In genomic region chr10:123132576-123133477, GRCh38 we compare ENCODE assay signal across 9 cellular contexts. TPM values are rescaled to one million over a fixed set of nuclear protein-coding genes. Genes with fewer than 3 reads are reported as not detected.
A peak's percentile ranks its signal among the peaks of the same experiment; 100 is the strongest.
DNase-seq lines count a peak whose midpoint lies in the region; ATAC-seq and TF ChIP-seq lines count a peak whose summit lies in the region.
"Had no signal": no experiment of that assay in that cellular context is flagged by ENCODE, and none has a peak within 500 bp of the region (broad histone marks: within the 10 kb centered on the region; RNA-seq: fewer than 3 reads in every experiment).

No MANE protein-coding gene starts in this region.

- CTCF ChIA-PET in activated CD8-positive, alpha-beta memory T cell treated with anti-CD3 and anti-CD28 coated beads, Interleukin-2, amount 10 ng/mL, durations not matched to agents 7 days and 5 days (lab: Charles Lee) = interaction anchor here (0.6 to 4.5 kb wide), 8 partner anchors 12 to 425 kb away, joined by 3 to 25 read pairs (median 6); no protein-coding TSS in a partner anchor

- H3K4me1 Mint-ChIP-seq in activated CD8-positive, alpha-beta memory T cell treated with anti-CD3 and anti-CD28 coated beads, Interleukin-2, amount 10 ng/mL, durations not matched to agents 7 days and 5 days = peaks cover 28% of the 10 kb centered on the region

- H3K36me3 Mint-ChIP-seq in activated CD8-positive, alpha-beta memory T cell treated with anti-CD3 and anti-CD28 coated beads, Interleukin-2, amount 10 ng/mL, durations not matched to agents 7 days and 5 days = peaks cover 3% of the 10 kb centered on the region

- H3K4me1 ChIP-seq in mucosa of descending colon (ENCODE audit: low read depth) = peaks cover 39% of the 10 kb centered on the region

- H3K4me3 ChIP-seq in mucosa of descending colon = no peak overlapping the region

- H3K27ac Mint-ChIP-seq in activated CD8-positive, alpha-beta memory T cell treated with anti-CD3 and anti-CD28 coated beads, Interleukin-2, amount 10 ng/mL, durations not matched to agents 7 days and 5 days = peak overlapping the region; percentile 68

- peaks cover 87% of the 10 kb centered on the region for H3K27me3 Mint-ChIP-seq in activated CD8-positive, alpha-beta memory T cell treated with anti-CD3 and anti-CD28 coated beads, Interleukin-2, amount 10 ng/mL, durations not matched to agents 7 days and 5 days

- DNase-seq in ELF-1 (ENCODE audit: low read depth, low spot score) (peak; percentile 96), NCI-H82 treated with DMSO at 0.1 percent for 48 hours (lab: John Stamatoyannopoulos, UW; ENCODE audit: unreplicated experiment) (peak; percentile 18), epidermal melanocyte (ENCODE audit: insufficient read length, low spot score) (peak; percentile 94), mucosa of descending colon (peak; percentile 79 to 93 (median 88))
- peak; percentile 89 for DNase-seq in activated CD8-positive, alpha-beta memory T cell treated with anti-CD3 and anti-CD28 coated beads, Interleukin-2, amount 10 ng/mL, durations not matched to agents 7 days and 5 days
- peak; percentile 73 to 78 for DNase-seq in stimulated activated CD8-positive, alpha-beta memory T cell treated with anti-CD3 and anti-CD28 coated beads, Interleukin-2, amount 100 ng/mL, for 1 hour (ENCODE audit: low read depth in 2 of 2)

- no peaks in the 10 kb centered on the region for H3K9me3 ChIP-seq in mucosa of descending colon

- peak; percentile 82 for ATAC-seq in HG02798 (IDR thresholded peaks at IDR 0.05; ENCODE audit: poor library complexity, unreplicated experiment)
- ATAC-seq in activated CD8-positive, alpha-beta memory T cell treated with anti-CD3 and anti-CD28 coated beads, Interleukin-2, amount 10 ng/mL, durations not matched to agents 7 days and 5 days = peak; percentile 71
- peak; percentile 87 for ATAC-seq in mucosa of descending colon
- ATAC-seq in GM18870 (IDR thresholded peaks at IDR 0.05; ENCODE audit: unreplicated experiment) = no peak

- intact Hi-C loops in mucosa of descending colon (cut with DNase I, micrococcal nuclease) = loop anchor here in 1 of 2 donors (5.0 kb wide), 1 partner anchor 424 kb away; no protein-coding TSS in a partner anchor

- H3K4me3 Mint-ChIP-seq in activated CD8-positive, alpha-beta memory T cell treated with anti-CD3 and anti-CD28 coated beads, Interleukin-2, amount 10 ng/mL, durations not matched to agents 7 days and 5 days = peak overlapping the region; percentile 41

- H3K36me3 ChIP-seq in mucosa of descending colon (ENCODE audit: low read depth) = no peaks in the 10 kb centered on the region

- peak; percentile 94 for TF ChIP-seq CTCF in mucosa of descending colon (IDR thresholded peaks at IDR 0.05)

- no peaks in the 10 kb centered on the region for H3K9me3 Mint-ChIP-seq in activated CD8-positive, alpha-beta memory T cell treated with anti-CD3 and anti-CD28 coated beads, Interleukin-2, amount 10 ng/mL, durations not matched to agents 7 days and 5 days (ENCODE audit: low read depth)

RNA-seq across cellular contexts. Expression of gene HMX3, which starts 2.9 kb away (rescaled TPM):
- total RNA-seq in activated CD8-positive, alpha-beta memory T cell treated with anti-CD3 and anti-CD28 coated beads, Interleukin-2, amount 10 ng/mL, durations not matched to agents 7 days and 5 days = not detected
- total RNA-seq in mucosa of descending colon = 1 to 10 TPM in 1 of 3 donors, under 1 TPM in 1, not detected in 1; 0.92 to 1.4 TPM
- total RNA-seq: subcutaneous adipose tissue had no signal

RNA-seq across cellular contexts. Expression of gene HMX2, which starts 15.1 kb away (rescaled TPM):
- not detected for total RNA-seq in activated CD8-positive, alpha-beta memory T cell treated with anti-CD3 and anti-CD28 coated beads, Interleukin-2, amount 10 ng/mL, durations not matched to agents 7 days and 5 days
- total RNA-seq in mucosa of descending colon = under 1 TPM; 0.17 to 0.25 (median 0.24) TPM
- total RNA-seq: subcutaneous adipose tissue had no signal

RNA-seq across cellular contexts. Expression of gene BUB3, which starts 21.4 kb away (rescaled TPM):
- 100 to 1,000 TPM; 282 to 319 TPM for total RNA-seq in activated CD8-positive, alpha-beta memory T cell treated with anti-CD3 and anti-CD28 coated beads, Interleukin-2, amount 10 ng/mL, durations not matched to agents 7 days and 5 days
- total RNA-seq in mucosa of descending colon = 10 to 100 TPM; 65.0 to 81.1 (median 68.4) TPM

Comparison
In these comparisons a context has a peak if more than half of its experiments do, and no peak if none do; other contexts are left out.
1. DNase-seq: peak in every context shown above with its lines; median percentile 96 in ELF-1; 94 in epidermal melanocyte; 89 in activated CD8-positive, alpha-beta memory T cell treated with anti-CD3 and anti-CD28 coated beads, Interleukin-2, amount 10 ng/mL, durations not matched to agents 7 days and 5 days; 88 in mucosa of descending colon; 76 in stimulated activated CD8-positive, alpha-beta memory T cell treated with anti-CD3 and anti-CD28 coated beads, Interleukin-2, amount 100 ng/mL, for 1 hour; 18 in NCI-H82 treated with DMSO at 0.1 percent for 48 hours.